25 cellular contexts compared by ENCODE assay signal in genomic region chr3:89649431-89649830, GRCh38.
"Had no signal": no experiment of that assay in that cellular context is flagged by ENCODE, and none has a peak within 500 bp of the region (broad histone marks: within the 10 kb centered on the region; RNA-seq: fewer than 3 reads in every experiment).

No MANE protein-coding gene starts in this region.

- H3K36me3 ChIP-seq: neural progenitor cell, ovary, right lobe of liver, sigmoid colon, stomach, thoracic aorta, thyroid gland, tibial nerve, upper lobe of left lung, uterus had no signal

- H3K9ac ChIP-seq: neural progenitor cell, parathyroid adenoma had no signal

- DNase-seq: natural killer cell; occipital lobe; ovary; posterior cingulate gyrus; psoas muscle; right cardiac atrium; right lobe of liver; sigmoid colon; small intestine; stimulated activated CD4-positive, alpha-beta T cell treated with anti-CD3 and anti-CD28 coated beads, Interleukin-15, amount 100 ng/mL, for 24 hours; stimulated activated CD4-positive, alpha-beta T cell treated with anti-CD3 and anti-CD28 coated beads, Interleukin-2, amount 100 ng/mL, for 24 hours; stimulated activated CD4-positive, alpha-beta T cell treated with anti-CD3 and anti-CD28 coated beads, Interleukin-2, amount 100 ng/mL, for 48 hours; stimulated activated CD4-positive, alpha-beta T cell treated with anti-CD3 and anti-CD28 coated beads, Interleukin-4, amount 100 ng/mL, for 24 hours; stimulated activated naive B cell treated with anti-CD40 and anti-IgM and Interleukin-4, amounts not matched to agents 10 μg/mL and 1 μg/mL and 100 μg/mL, for 72 hours; stimulated activated naive CD4-positive, alpha-beta T cell treated with Interleukin-2 at 50 U/mL for 16 hours; stomach; thyroid gland; trophoblast cell; upper lobe of left lung; uterus had no signal

- H3K79me2 ChIP-seq: parathyroid adenoma had no signal

- H2AFZ ChIP-seq: neural progenitor cell, parathyroid adenoma had no signal

- H3K4me3 ChIP-seq: neural progenitor cell, ovary, psoas muscle, right lobe of liver, sigmoid colon, stomach, thoracic aorta, thyroid gland, tibial nerve, upper lobe of left lung, uterus had no signal

- H3K9me3 ChIP-seq: ovary, psoas muscle, right lobe of liver, sigmoid colon, stomach, thoracic aorta, thyroid gland, tibial nerve, upper lobe of left lung, uterus had no signal

- H3K4me2 ChIP-seq: neural progenitor cell had no signal

- H3K27me3 ChIP-seq: neural progenitor cell, ovary, right lobe of liver, sigmoid colon, stomach, thyroid gland, tibial nerve, upper lobe of left lung, uterus had no signal

- ATAC-seq: natural killer cell; psoas muscle; right cardiac atrium; right lobe of liver; stimulated activated effector memory CD8-positive, alpha-beta T cell treated with anti-CD3 and anti-CD28 coated beads, Interleukin-12 subunit alpha, Interleukin-12 subunit beta, amount 100 ng/mL, for 72 hours; stimulated activated naive B cell treated with anti-CD40 and anti-IgM and Interleukin-4, amounts not matched to agents 10 μg/mL and 1 μg/mL and 100 μg/mL, for 72 hours had no signal

- H3K4me1 ChIP-seq: neural progenitor cell, parathyroid adenoma, psoas muscle, right lobe of liver, sigmoid colon, stomach, thyroid gland, tibial nerve, upper lobe of left lung, uterus had no signal

- H3K27ac ChIP-seq: neural progenitor cell, ovary, parathyroid adenoma, psoas muscle, right lobe of liver, sigmoid colon, stomach, thoracic aorta, thyroid gland, tibial nerve, upper lobe of left lung, uterus had no signal
